31 cellular contexts compared by ENCODE assay signal in the genomic region with DNA sequence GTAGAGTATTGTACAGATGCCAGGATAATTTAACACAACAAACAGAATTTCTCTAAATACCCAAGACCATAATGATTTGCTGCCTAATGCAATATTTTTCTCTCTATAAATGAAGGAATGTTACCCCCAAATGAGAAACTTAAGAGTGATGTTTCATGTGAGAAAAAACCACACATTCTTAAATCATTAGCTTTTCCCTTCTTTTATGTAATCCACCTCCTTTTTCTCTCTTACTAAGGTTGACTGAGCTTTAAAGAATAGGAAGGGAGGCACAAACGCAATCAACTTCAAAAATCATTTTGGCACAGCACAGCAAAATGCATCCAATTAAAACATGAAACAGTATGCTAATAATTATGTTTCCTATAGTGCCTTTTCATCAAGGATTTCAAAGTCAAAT.
DNase-seq lines count a peak whose midpoint lies in the region; ATAC-seq and TF ChIP-seq lines count a peak whose summit lies in the region.
"Had no signal": no experiment of that assay in that cellular context is flagged by ENCODE, and none has a peak within 500 bp of the region (broad histone marks: within the 10 kb centered on the region; RNA-seq: fewer than 3 reads in every experiment).

No MANE protein-coding gene starts in this region.

- H3K36me3 ChIP-seq in DND-41 (ENCODE audit: insufficient read depth, low read length): no peaks in the 10 kb centered on the region
- H3K36me3 ChIP-seq in right lobe of liver: no peaks in the 10 kb centered on the region
- H3K36me3 ChIP-seq: brain microvascular endothelial cell, HAP-1, SJCRH30, thyroid gland had no signal

- no peak overlapping the region for H3K27ac ChIP-seq in DND-41 (ENCODE audit: low read length)
- H3K27ac ChIP-seq in right lobe of liver: no peak overlapping the region
- H3K27ac ChIP-seq: brain microvascular endothelial cell, epithelial cell of prostate, foreskin keratinocyte, psoas muscle, SJCRH30, thyroid gland had no signal

- no peaks in the 10 kb centered on the region for H3K9me3 ChIP-seq in DND-41 (ENCODE audit: insufficient read depth, low read length, severe bottlenecking)
- no peaks in the 10 kb centered on the region for H3K9me3 ChIP-seq in right lobe of liver
- H3K9me3 ChIP-seq: HAP-1, SJCRH30, thyroid gland had no signal

- TF ChIP-seq POLR2A in right lobe of liver (IDR thresholded peaks at IDR 0.05): no peak

- DNase-seq in DND-41 (no peak), M059J (ENCODE audit: low read depth) (peak; percentile 53), fibroblast of peridontal ligament (ENCODE audit: extremely low read depth) (peak; percentile 9), renal cortical epithelial cell (ENCODE audit: low read depth) (peak; percentile 89), right lobe of liver (no peak), AG08395 (ENCODE audit: low spot score) (no peak)
- DNase-seq in stimulated activated CD4-positive, alpha-beta T cell treated with anti-CD3 and anti-CD28 coated beads, Interleukin-1b, Interleukin-23, amount 100 ng/mL, for 48 hours: no peak
- DNase-seq: activated B cell treated with CpG ODN at 0.5 μM for 24 hours; activated CD8-positive, alpha-beta memory T cell treated with anti-CD3 and anti-CD28 coated beads, Interleukin-2, amount 10 ng/mL, durations not matched to agents 7 days and 5 days; activated naive CD8-positive, alpha-beta T cell treated with anti-CD3 and anti-CD28 coated beads, Interleukin-2, amount 50 U/mL, for 24 hours; activated T-cell treated with anti-CD3 and anti-CD28 coated beads, Interleukin-2, amount 50 U/mL, for 48 hours; brain microvascular endothelial cell; CD8-positive, alpha-beta T cell; DMS153; effector CD4-positive, alpha-beta T cell; foreskin keratinocyte; GDM1; KBM-7; left colon; mesendoderm; MM.1S; NCI-H1417 treated with DMSO at 0.1 percent for 48 hours; NCI-H2081 treated with DMSO at 0.1 percent for 48 hours; NCI-H345; NCI-H748 treated with DMSO at 0.1 percent for 48 hours; psoas muscle; SJCRH30; T1000; thyroid gland had no signal

- no peaks in the 10 kb centered on the region for H3K79me2 ChIP-seq in DND-41 (ENCODE audit: insufficient read depth, low read length)

- peaks cover 12% of the 10 kb centered on the region for H3K4me1 ChIP-seq in DND-41 (ENCODE audit: insufficient read depth, low read length)
- H3K4me1 ChIP-seq in right lobe of liver: no peaks in the 10 kb centered on the region
- H3K4me1 ChIP-seq: foreskin keratinocyte, psoas muscle, SJCRH30 had no signal

- no peak overlapping the region for H3K9ac ChIP-seq in DND-41 (ENCODE audit: low read depth, low read length)

- ATAC-seq in DND-41 (ENCODE audit: insufficient read depth, low read depth) (no peak), right lobe of liver (no peak)
- ATAC-seq: activated CD8-positive, alpha-beta memory T cell treated with anti-CD3 and anti-CD28 coated beads, Interleukin-2, amount 10 ng/mL, durations not matched to agents 7 days and 5 days; activated naive CD8-positive, alpha-beta T cell treated with anti-CD3 and anti-CD28 coated beads, Interleukin-2, amount 50 U/mL, for 24 hours; CD8-positive, alpha-beta T cell; foreskin keratinocyte; left colon; psoas muscle had no signal

- H4K20me1 ChIP-seq in DND-41 (ENCODE audit: insufficient read depth, low read length): no peaks in the 10 kb centered on the region

- no peak overlapping the region for H3K4me2 ChIP-seq in DND-41 (ENCODE audit: insufficient read depth, low read length)

- intact Hi-C loops in right lobe of liver (cut with DNase I): no loop called here

- no peak overlapping the region for H3K4me3 ChIP-seq in DND-41 (ENCODE audit: low read depth in 1 of 2, low read length in 2 of 2)
- no peak overlapping the region for H3K4me3 ChIP-seq in right lobe of liver
- H3K4me3 ChIP-seq: HAP-1, psoas muscle, SJCRH30, thyroid gland had no signal

- TF ChIP-seq CTCF in DND-41 (IDR thresholded peaks at IDR 0.05; ENCODE audit: borderline replicate concordance, extremely low read depth, low read length, poor library complexity, severe bottlenecking) (no peak), right lobe of liver (IDR thresholded peaks at IDR 0.05) (no peak)

- peak overlapping the region; percentile 36; the same call in 1 of the 2 replicates for H2AFZ ChIP-seq in DND-41 (ENCODE audit: low read depth, low read length)

- H3K27me3 ChIP-seq in DND-41 (ENCODE audit: insufficient read depth, low read length, poor library complexity): no peaks in the 10 kb centered on the region
- no peaks in the 10 kb centered on the region for H3K27me3 ChIP-seq in right lobe of liver
- H3K27me3 ChIP-seq: brain microvascular endothelial cell, foreskin keratinocyte, SJCRH30, thyroid gland had no signal

- 56% methylated on average over 1 of the region's 1 CpG for WGBS in right lobe of liver (ENCODE audit: insufficient coverage, low coverage, low lambda C conversion rate, missing lambda C conversion rate)

Comparison
In these comparisons a context has a peak if more than half of its experiments do, and no peak if none do; other contexts are left out.
1. DNase-seq: peak in M059J (single experiment), fibroblast of peridontal ligament (single experiment) and renal cortical epithelial cell (single experiment); none in DND-41 (single experiment), stimulated activated CD4-positive, alpha-beta T cell treated with anti-CD3 and anti-CD28 coated beads, Interleukin-1b, Interleukin-23, amount 100 ng/mL, for 48 hours (single experiment), right lobe of liver (0 of 3) and AG08395 (single experiment).